1 cellular context compared by ENCODE assay signal in the genomic region with DNA sequence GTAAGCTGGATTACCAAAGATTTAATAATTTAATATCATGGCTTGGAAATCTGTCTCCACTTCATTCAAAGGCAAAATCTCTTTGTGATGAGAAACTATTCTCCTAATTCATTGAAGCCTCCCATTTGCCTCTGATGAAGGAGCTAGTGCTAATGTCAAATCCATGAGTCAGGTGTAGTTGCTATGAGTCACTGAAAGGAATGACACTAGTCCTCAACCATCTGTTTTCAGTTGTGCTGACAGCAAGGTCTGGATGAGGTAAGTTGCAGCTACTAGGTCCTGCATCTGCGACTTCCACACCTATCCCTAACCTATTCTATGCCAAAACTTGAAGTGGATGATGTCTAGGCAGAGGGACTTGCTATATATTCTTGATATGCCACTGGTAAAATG.
TF ChIP-seq lines count a peak whose summit lies in the region.

No MANE protein-coding gene starts in this region.

TF ChIP-seq in A549, 52 proteins besides CTCF, POLR2A, EP300 and RAD21 (continued from another document):
- TF ChIP-seq, protein P1, sequence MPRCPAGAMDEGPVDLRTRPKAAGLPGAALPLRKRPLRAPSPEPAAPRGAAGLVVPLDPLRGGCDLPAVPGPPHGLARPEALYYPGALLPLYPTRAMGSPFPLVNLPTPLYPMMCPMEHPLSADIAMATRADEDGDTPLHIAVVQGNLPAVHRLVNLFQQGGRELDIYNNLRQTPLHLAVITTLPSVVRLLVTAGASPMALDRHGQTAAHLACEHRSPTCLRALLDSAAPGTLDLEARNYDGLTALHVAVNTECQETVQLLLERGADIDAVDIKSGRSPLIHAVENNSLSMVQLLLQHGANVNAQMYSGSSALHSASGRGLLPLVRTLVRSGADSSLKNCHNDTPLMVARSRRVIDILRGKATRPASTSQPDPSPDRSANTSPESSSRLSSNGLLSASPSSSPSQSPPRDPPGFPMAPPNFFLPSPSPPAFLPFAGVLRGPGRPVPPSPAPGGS (IDR thresholded peaks at IDR 0.05), result no peak
